In genomic region chr19:1144741-1145140, GRCh38 we compare ENCODE assay signal across 24 cellular contexts. TPM values are rescaled to one million over a fixed set of nuclear protein-coding genes. Genes with fewer than 3 reads are reported as not detected.
DNase-seq lines count a peak whose midpoint lies in the region; ATAC-seq and TF ChIP-seq lines count a peak whose summit lies in the region.
"Had no signal": no experiment of that assay in that cellular context is flagged by ENCODE, and none has a peak within 500 bp of the region (broad histone marks: within the 10 kb centered on the region; RNA-seq: fewer than 3 reads in every experiment).

No MANE protein-coding gene starts in this region.

- no peak for ATAC-seq in stimulated activated naive CD8-positive, alpha-beta T cell treated with anti-CD3 and anti-CD28 coated beads, Interleukin-15, Interleukin-2, amounts not matched to agents 100 U/mL and 50 U/mL, for 24 hours
- ATAC-seq in stimulated activated naive CD8-positive, alpha-beta T cell treated with anti-CD3 and anti-CD28 coated beads, Interleukin-15, amount 100 ng/mL, for 72 hours = no peak
- ATAC-seq: CD8-positive, alpha-beta T cell; T-cell had no signal

- no peak overlapping the region for H3K4me3 ChIP-seq in testis
- H3K4me3 ChIP-seq: ascending aorta, dorsolateral prefrontal cortex, prostate gland, SJSA1 had no signal

- no peak overlapping the region for H3K27ac ChIP-seq in testis
- H3K27ac ChIP-seq: ascending aorta, dorsolateral prefrontal cortex, KMS-11, prostate gland, SJSA1 had no signal

- H3K9me3 Mint-ChIP-seq in T-helper 2 cell treated with Interferon-gamma antibody and Interleukin-4, amounts not matched to agents 5 μg/mL and 100 μg/mL, for 36 hours = no peaks in the 10 kb centered on the region
- H3K9me3 Mint-ChIP-seq in stimulated activated naive CD8-positive, alpha-beta T cell treated with anti-CD3 and anti-CD28 coated beads, Interleukin-15, Interleukin-2, amounts not matched to agents 100 ng/mL and 50 ng/mL, for 24 hours = no peaks in the 10 kb centered on the region
- H3K9me3 Mint-ChIP-seq in endothelial cell (ENCODE audit: unreplicated experiment) = no peaks in the 10 kb centered on the region
- peaks cover 5 to 9% of the 10 kb centered on the region in 2 donors for H3K9me3 Mint-ChIP-seq in stimulated activated naive CD8-positive, alpha-beta T cell treated with anti-CD3 and anti-CD28 coated beads, Interleukin-15, amount 100 ng/mL, for 72 hours
- H3K9me3 Mint-ChIP-seq: CD8-positive, alpha-beta T cell had no signal

- TF ChIP-seq CTCF in endothelial cell (IDR thresholded peaks at IDR 0.05; ENCODE audit: unreplicated experiment) (no peak), testis (IDR thresholded peaks at IDR 0.05) (no peak)

- H3K27me3 Mint-ChIP-seq in T-helper 2 cell treated with Interferon-gamma antibody and Interleukin-4, amounts not matched to agents 5 μg/mL and 100 μg/mL, for 36 hours (ENCODE audit: low read depth) = no peaks in the 10 kb centered on the region
- no peaks in the 10 kb centered on the region for H3K27me3 Mint-ChIP-seq in stimulated activated naive CD8-positive, alpha-beta T cell treated with anti-CD3 and anti-CD28 coated beads, Interleukin-15, Interleukin-2, amounts not matched to agents 100 ng/mL and 50 ng/mL, for 24 hours
- H3K27me3 Mint-ChIP-seq in endothelial cell (ENCODE audit: unreplicated experiment) = peaks cover 4% of the 10 kb centered on the region
- no peaks in the 10 kb centered on the region for H3K27me3 Mint-ChIP-seq in stimulated activated naive CD8-positive, alpha-beta T cell treated with anti-CD3 and anti-CD28 coated beads, Interleukin-15, amount 100 ng/mL, for 72 hours
- H3K27me3 Mint-ChIP-seq: T-cell had no signal

- no peaks in the 10 kb centered on the region for H3K4me1 Mint-ChIP-seq in T-helper 2 cell treated with Interferon-gamma antibody and Interleukin-4, amounts not matched to agents 5 μg/mL and 100 μg/mL, for 36 hours (ENCODE audit: low read depth)
- H3K4me1 Mint-ChIP-seq in stimulated activated naive CD8-positive, alpha-beta T cell treated with anti-CD3 and anti-CD28 coated beads, Interleukin-15, Interleukin-2, amounts not matched to agents 100 ng/mL and 50 ng/mL, for 24 hours (ENCODE audit: low read depth) = peaks cover 4% of the 10 kb centered on the region
- no peaks in the 10 kb centered on the region for H3K4me1 Mint-ChIP-seq in endothelial cell (ENCODE audit: unreplicated experiment)
- H3K4me1 Mint-ChIP-seq in stimulated activated naive CD8-positive, alpha-beta T cell treated with anti-CD3 and anti-CD28 coated beads, Interleukin-15, amount 100 ng/mL, for 72 hours = peaks cover 18% of the 10 kb centered on the region

- no peak for TF ChIP-seq POLR2A in testis (IDR thresholded peaks at IDR 0.05)

- no peaks in the 10 kb centered on the region for H3K27me3 ChIP-seq in testis
- H3K27me3 ChIP-seq: ascending aorta, dorsolateral prefrontal cortex, SJSA1 had no signal

- no peak for DNase-seq in T-helper 2 cell treated with Interferon-gamma antibody and Interleukin-4, amounts not matched to agents 5 μg/mL and 100 μg/mL, for 36 hours (ENCODE audit: low spot score)
- DNase-seq in T-helper 2 cell (no peak), endothelial cell (ENCODE audit: low spot score) (no peak), testis (no peak), KBM-7 (no peak)
- DNase-seq in stimulated activated naive CD8-positive, alpha-beta T cell treated with anti-CD3 and anti-CD28 coated beads, Interleukin-15, Interleukin-2, amounts not matched to agents 100 U/mL and 50 U/mL, for 24 hours = no peak
- no peak for DNase-seq in stimulated activated naive CD8-positive, alpha-beta T cell treated with anti-CD3 and anti-CD28 coated beads, Interleukin-15, amount 100 ng/mL, for 72 hours
- DNase-seq: 8988T; activated CD8-positive, alpha-beta memory T cell treated with anti-CD3 and anti-CD28 coated beads, Interleukin-2, amount 50 U/mL, for 48 hours; activated gamma-delta T cell treated with Interleukin-2 at 50 U/mL for 16 hours; CD8-positive, alpha-beta T cell; central memory CD4-positive, alpha-beta T cell; DMS153; dorsolateral prefrontal cortex; islet precursor cell; NCI-H524 treated with DMSO at 0.1 percent for 48 hours; NK-92 treated with Interleukin-12 subunit alpha and Interleukin-12 subunit beta, amount 100 ng/mL, for 24 hours; stimulated activated CD8-positive, alpha-beta memory T cell treated with anti-CD3 and anti-CD28 coated beads, Interleukin-4, amount 100 ng/mL, for 48 hours; T-cell had no signal

- H3K36me3 ChIP-seq in testis (ENCODE audit: low read depth, missing control alignments) = no peaks in the 10 kb centered on the region
- H3K36me3 ChIP-seq: prostate gland had no signal

- H3K4me3 Mint-ChIP-seq in T-helper 2 cell treated with Interferon-gamma antibody and Interleukin-4, amounts not matched to agents 5 μg/mL and 100 μg/mL, for 36 hours = no peak overlapping the region
- H3K4me3 Mint-ChIP-seq in stimulated activated naive CD8-positive, alpha-beta T cell treated with anti-CD3 and anti-CD28 coated beads, Interleukin-15, Interleukin-2, amounts not matched to agents 100 ng/mL and 50 ng/mL, for 24 hours = no peak overlapping the region
- H3K4me3 Mint-ChIP-seq in endothelial cell (ENCODE audit: unreplicated experiment) = peak overlapping the region; percentile 19
- no peak overlapping the region for H3K4me3 Mint-ChIP-seq in stimulated activated naive CD8-positive, alpha-beta T cell treated with anti-CD3 and anti-CD28 coated beads, Interleukin-15, amount 100 ng/mL, for 72 hours
- H3K4me3 Mint-ChIP-seq: CD8-positive, alpha-beta T cell; T-cell had no signal

- H3K36me3 Mint-ChIP-seq in T-helper 2 cell treated with Interferon-gamma antibody and Interleukin-4, amounts not matched to agents 5 μg/mL and 100 μg/mL, for 36 hours (ENCODE audit: low read depth) = peaks cover 29% of the 10 kb centered on the region
- H3K36me3 Mint-ChIP-seq in stimulated activated naive CD8-positive, alpha-beta T cell treated with anti-CD3 and anti-CD28 coated beads, Interleukin-15, Interleukin-2, amounts not matched to agents 100 ng/mL and 50 ng/mL, for 24 hours (ENCODE audit: low read depth) = peaks cover 36% of the 10 kb centered on the region
- peaks cover 27% of the 10 kb centered on the region for H3K36me3 Mint-ChIP-seq in endothelial cell (ENCODE audit: low read depth, unreplicated experiment)

- H3K9me3 ChIP-seq in testis = no peaks in the 10 kb centered on the region
- H3K9me3 ChIP-seq: ascending aorta, prostate gland, SJSA1 had no signal

- no peaks in the 10 kb centered on the region for H3K4me1 ChIP-seq in testis
- H3K4me1 ChIP-seq: ascending aorta, prostate gland, SJSA1 had no signal

- in situ Hi-C loops in KBM-7 (cut with MboI; ENCODE audit: low pct_unique_long_range_greater_than_20kb, low sequenced_read_pairs) = no loop called here

- H3K27ac Mint-ChIP-seq in T-helper 2 cell treated with Interferon-gamma antibody and Interleukin-4, amounts not matched to agents 5 μg/mL and 100 μg/mL, for 36 hours = peak overlapping the region; percentile 39
- peak overlapping the region; percentile 52 for H3K27ac Mint-ChIP-seq in stimulated activated naive CD8-positive, alpha-beta T cell treated with anti-CD3 and anti-CD28 coated beads, Interleukin-15, Interleukin-2, amounts not matched to agents 100 ng/mL and 50 ng/mL, for 24 hours
- H3K27ac Mint-ChIP-seq in endothelial cell (ENCODE audit: unreplicated experiment) = peak overlapping the region; percentile 27
- peak overlapping the region; percentile 66 to 86 for H3K27ac Mint-ChIP-seq in stimulated activated naive CD8-positive, alpha-beta T cell treated with anti-CD3 and anti-CD28 coated beads, Interleukin-15, amount 100 ng/mL, for 72 hours
- H3K27ac Mint-ChIP-seq: CD8-positive, alpha-beta T cell had no signal

- intact Hi-C loops in testis (cut with DNase I; ENCODE audit: low total_unique reads) = no loop called here

- WGBS in testis, 2 donors = 93 to 96% methylated on average over 1 of the region's 1 CpG

RNA-seq across cellular contexts. Expression of gene SBNO2, which starts 29.3 kb away (rescaled TPM):
- total RNA-seq in endothelial cell (ENCODE audit: unreplicated experiment) (46.4 TPM), testis (10 to 100 TPM; 58.9 to 65.0 TPM)
- polyA plus RNA-seq in testis (ENCODE audit: insufficient read depth, low read depth, low replicate concordance) = 34.3 TPM

RNA-seq across cellular contexts. Expression of gene GPX4, which starts 40.9 kb away (rescaled TPM):
- total RNA-seq in endothelial cell (ENCODE audit: unreplicated experiment) = 330 TPM
- 1,000 to 10,000 TPM; 1,153 to 1,773 TPM for total RNA-seq in testis
- 1,893 TPM for polyA plus RNA-seq in testis (ENCODE audit: insufficient read depth, low read depth, low replicate concordance)

RNA-seq across cellular contexts. Expression of gene POLR2E, which starts 49.6 kb away (rescaled TPM):
- total RNA-seq in endothelial cell (ENCODE audit: unreplicated experiment) = 166 TPM
- 100 to 1,000 TPM in 1 of 2 donors, 10 to 100 TPM in 1; 96.5 to 143 TPM for total RNA-seq in testis
- 246 TPM for polyA plus RNA-seq in testis (ENCODE audit: insufficient read depth, low read depth, low replicate concordance)
